Comparison of ENCODE assay signal across 16 cellular contexts in the genomic region with DNA sequence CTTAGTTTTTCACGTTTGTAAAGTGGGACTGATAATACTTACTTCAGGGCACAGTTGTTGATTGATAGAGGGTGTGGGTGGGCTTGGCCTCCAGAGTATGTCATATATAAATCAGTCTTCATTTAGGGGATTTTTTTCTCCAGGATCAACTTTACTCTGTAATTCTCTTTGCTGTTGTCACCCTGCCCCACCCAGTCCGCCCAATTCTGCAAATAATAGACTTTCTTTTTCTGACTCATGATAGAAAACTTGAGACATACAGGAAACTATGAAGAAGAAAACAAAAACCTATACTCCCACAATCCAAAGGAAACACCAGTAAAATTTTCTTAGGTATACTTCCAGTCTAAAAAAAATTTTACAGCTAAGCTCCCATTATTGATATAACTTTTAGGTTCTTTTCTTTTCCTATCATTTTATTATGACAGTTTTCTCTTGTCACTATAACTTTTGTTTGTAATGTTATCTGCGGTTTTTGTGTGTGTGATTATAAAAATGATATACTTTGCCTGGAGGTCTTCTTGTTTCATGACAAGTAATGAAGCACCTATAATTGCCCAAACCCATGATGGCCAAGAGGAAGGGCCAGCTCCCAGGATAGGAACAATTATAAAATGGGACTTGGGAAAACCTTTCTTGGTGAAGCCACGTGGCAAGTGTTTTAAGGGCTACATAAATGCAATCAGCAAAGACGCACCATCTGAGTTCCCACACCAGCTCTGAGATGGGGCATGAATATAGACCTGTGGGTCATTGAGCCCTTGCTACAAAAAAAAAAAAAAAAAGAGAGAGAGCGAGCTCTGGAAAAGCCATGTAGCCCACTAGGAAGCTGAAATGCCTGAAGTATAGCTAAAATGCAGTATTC.
A peak's percentile ranks its signal among the peaks of the same experiment; 100 is the strongest.
DNase-seq lines count a peak whose midpoint lies in the region; ATAC-seq and TF ChIP-seq lines count a peak whose summit lies in the region.
"Had no signal": no experiment of that assay in that cellular context is flagged by ENCODE, and none has a peak within 500 bp of the region (broad histone marks: within the 10 kb centered on the region; RNA-seq: fewer than 3 reads in every experiment).

No MANE protein-coding gene starts in this region.

- TF ChIP-seq CTCF in epithelial cell of esophagus (IDR thresholded peaks at IDR 0.05; ENCODE audit: insufficient read depth, low read depth, low read length, missing control alignments) (no peak), Peyer's patch (IDR thresholded peaks at IDR 0.05) (no peak)

- no peaks in the 10 kb centered on the region for H3K27me3 ChIP-seq in ACC112 (ENCODE audit: insufficient read depth, low read length)
- H3K27me3 ChIP-seq in SJSA1 (replicated peaks), result no peaks in the 10 kb centered on the region
- H3K27me3 ChIP-seq in Peyer's patch, result no peaks in the 10 kb centered on the region
- H3K27me3 ChIP-seq: hepatocyte had no signal

- H3K27me3 Mint-ChIP-seq in naive thymus-derived CD8-positive, alpha-beta T cell, result peaks cover 0 to 2% (median 0%) of the 10 kb centered on the region in 5 donors

- H3K4me1 ChIP-seq in ACC112 (ENCODE audit: control insufficient read depth, insufficient read depth, low read length, unreplicated experiment) (peaks cover 33% of the 10 kb centered on the region), SJSA1 (replicated peaks) (peaks cover 30% of the 10 kb centered on the region), Peyer's patch (no peaks in the 10 kb centered on the region)

- ATAC-seq in naive thymus-derived CD8-positive, alpha-beta T cell, result no peak
- ATAC-seq: CD8-positive, alpha-beta T cell had no signal

- peak overlapping the region; percentile 64 for H2AFZ ChIP-seq in ACC112 (ENCODE audit: low read length, unreplicated experiment)
- H2AFZ ChIP-seq: hepatocyte had no signal

- H3K27ac Mint-ChIP-seq in naive thymus-derived CD8-positive, alpha-beta T cell, result peak overlapping the region in 1 of 10 donors; percentile 67
- H3K27ac Mint-ChIP-seq: activated B cell treated with CpG ODN at 0.5 μM for 24 hours; CD8-positive, alpha-beta T cell had no signal

- H3K79me2 ChIP-seq in ACC112 (ENCODE audit: control insufficient read depth, insufficient read depth, low read length, unreplicated experiment), result no peaks in the 10 kb centered on the region
- H3K79me2 ChIP-seq: hepatocyte had no signal

- DNase-seq in EH (ENCODE audit: low read depth) (peak; percentile 73), SJSA1 (ENCODE audit: low read depth in 1 of 2, low spot score in 2 of 2) (peak in 1 of 2 experiments; percentile 56), epithelial cell of esophagus (ENCODE audit: low read depth) (peak; percentile 84), Kasumi-1 (lab: John Stamatoyannopoulos, UW) (no peak), Peyer's patch (no peak), SW 1271 (lab: John Stamatoyannopoulos, UW) (no peak)
- no peak for DNase-seq in naive thymus-derived CD8-positive, alpha-beta T cell
- DNase-seq: activated B cell treated with CpG ODN at 0.5 μM for 24 hours; CD8-positive, alpha-beta T cell; effector CD4-positive, alpha-beta T cell; NCI-H1417; occipital lobe; SIG-M5 had no signal

- POLR2A ChIA-PET in naive thymus-derived CD8-positive, alpha-beta T cell (lab: Charles Lee), result no interaction called here

- H3K9me3 ChIP-seq in SJSA1 (replicated peaks) (no peaks in the 10 kb centered on the region), Peyer's patch (no peaks in the 10 kb centered on the region)

- H3K27ac ChIP-seq in ACC112 (ENCODE audit: low read depth, low read length) (peak overlapping the region; percentile 92), SJSA1 (peak overlapping the region; percentile 69), Peyer's patch (no peak overlapping the region)
- H3K27ac ChIP-seq: hepatocyte had no signal

- no peaks in the 10 kb centered on the region for H3K36me3 ChIP-seq in ACC112 (ENCODE audit: insufficient read depth, low read length)
- H3K36me3 ChIP-seq in SJSA1, result no peaks in the 10 kb centered on the region
- no peaks in the 10 kb centered on the region for H3K36me3 ChIP-seq in Peyer's patch

- no peaks in the 10 kb centered on the region for H3K9me3 Mint-ChIP-seq in naive thymus-derived CD8-positive, alpha-beta T cell
- H3K9me3 Mint-ChIP-seq: activated B cell treated with CpG ODN at 0.5 μM for 24 hours; CD8-positive, alpha-beta T cell had no signal

- no peak for TF ChIP-seq POLR2A in Peyer's patch (IDR thresholded peaks at IDR 0.05)

- H3K4me1 Mint-ChIP-seq in naive thymus-derived CD8-positive, alpha-beta T cell, result peaks cover 3 to 25% (median 18%) of the 10 kb centered on the region in 4 donors

- H3K36me3 Mint-ChIP-seq in naive thymus-derived CD8-positive, alpha-beta T cell, result no peaks in the 10 kb centered on the region
- H3K36me3 Mint-ChIP-seq: CD8-positive, alpha-beta T cell had no signal

- H3K4me3 ChIP-seq in ACC112 (ENCODE audit: low read depth, low read length), result no peak overlapping the region; the same call in 1 of the 2 replicates
- H3K4me3 ChIP-seq in SJSA1, result no peak overlapping the region
- H3K4me3 ChIP-seq in epithelial cell of esophagus (ENCODE audit: low read length), result no peak overlapping the region
- no peak overlapping the region for H3K4me3 ChIP-seq in Peyer's patch
- H3K4me3 ChIP-seq: hepatocyte, lung had no signal

- H3K4me3 Mint-ChIP-seq in naive thymus-derived CD8-positive, alpha-beta T cell, result no peak overlapping the region
- H3K4me3 Mint-ChIP-seq: activated B cell treated with CpG ODN at 0.5 μM for 24 hours; CD8-positive, alpha-beta T cell had no signal

Comparison
In these comparisons a context has a peak if more than half of its experiments do, and no peak if none do; other contexts are left out.
1. H3K27ac ChIP-seq: peak in ACC112 (single experiment) and SJSA1 (single experiment); none in Peyer's patch (0 of 4).
2. DNase-seq: peak in EH (single experiment) and epithelial cell of esophagus (single experiment); none in Kasumi-1 (0 of 2), Peyer's patch (0 of 3), SW 1271 (0 of 2) and naive thymus-derived CD8-positive, alpha-beta T cell (0 of 10).